11 cellular contexts compared by ENCODE assay signal in the genomic region with DNA sequence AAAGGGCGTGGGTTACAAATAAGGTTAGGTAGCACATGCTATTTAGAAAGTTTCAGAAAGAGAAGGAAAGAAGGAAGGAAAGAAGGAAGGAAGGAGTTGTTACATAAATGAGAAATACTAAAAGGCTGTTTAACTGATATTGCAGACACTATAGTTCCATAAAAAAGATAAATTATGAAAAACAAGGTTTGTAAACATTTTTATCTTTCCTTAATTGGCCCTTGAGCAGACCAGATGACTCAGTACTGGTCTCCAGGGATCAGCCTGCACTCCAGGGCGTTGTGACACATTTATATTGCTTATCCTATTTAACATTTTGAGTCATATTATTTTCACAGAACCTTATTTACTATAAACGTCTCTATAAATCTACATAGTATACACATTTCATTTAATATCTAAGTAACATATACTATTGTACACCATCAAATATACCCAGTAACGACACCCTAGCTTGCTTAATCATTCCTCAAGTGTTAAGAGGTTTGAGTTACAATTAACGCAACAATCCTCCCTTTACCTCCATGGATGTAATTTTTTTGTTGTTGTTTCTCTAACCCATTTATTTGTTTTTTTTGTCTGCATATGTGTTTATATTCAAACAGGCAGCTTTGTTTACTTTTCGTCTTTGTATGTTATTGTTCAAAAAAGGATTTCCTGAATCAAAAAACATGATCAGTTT. TPM values are rescaled to one million over a fixed set of nuclear protein-coding genes. Genes with fewer than 3 reads are reported as not detected.
DNase-seq lines count a peak whose midpoint lies in the region; ATAC-seq and TF ChIP-seq lines count a peak whose summit lies in the region.
"Had no signal": no experiment of that assay in that cellular context is flagged by ENCODE, and none has a peak within 500 bp of the region (broad histone marks: within the 10 kb centered on the region; RNA-seq: fewer than 3 reads in every experiment).

No MANE protein-coding gene starts in this region.

- no peaks in the 10 kb centered on the region for H3K36me3 ChIP-seq in right atrium auricular region
- H3K36me3 ChIP-seq in RWPE2 (ENCODE audit: low read depth): no peaks in the 10 kb centered on the region
- no peaks in the 10 kb centered on the region for H3K36me3 ChIP-seq in fibroblast of lung (ENCODE audit: control insufficient read depth, insufficient read depth, low read length)
- no peaks in the 10 kb centered on the region for H3K36me3 ChIP-seq in vagina
- no peaks in the 10 kb centered on the region for H3K36me3 ChIP-seq in Caco-2 (ENCODE audit: control insufficient read depth, insufficient read depth, low read length)

- no peaks in the 10 kb centered on the region for H3K79me2 ChIP-seq in fibroblast of lung (ENCODE audit: control insufficient read depth, insufficient read depth, low read length)

- POLR2A ChIA-PET in Caco-2 (lab: Charles Lee): no interaction called here

- H3K4me2 ChIP-seq in fibroblast of lung (ENCODE audit: extremely low read depth, insufficient read depth, low read length): no peak overlapping the region

- no peaks in the 10 kb centered on the region for H3K27me3 Mint-ChIP-seq in Caco-2 (ENCODE audit: insufficient read depth, unreplicated experiment)

- peak; percentile 47 for DNase-seq in right atrium auricular region (ENCODE audit: low spot score)
- DNase-seq in Right ventricle myocardium inferior (ENCODE audit: missing footprints): no peak
- DNase-seq in RWPE2 (ENCODE audit: low spot score): no peak
- DNase-seq in fibroblast of lung (ENCODE audit: low read depth in 2 of 2): peak; percentile 59 to 70
- no peak for DNase-seq in vagina (ENCODE audit: extremely low spot score in 2 of 2)
- no peak for DNase-seq in activated CD8-positive, alpha-beta memory T cell treated with anti-CD3 and anti-CD28 coated beads, Interleukin-2, amount 50 U/mL, for 48 hours
- no peak for DNase-seq in Caco-2
- no peak for DNase-seq in left ventricle myocardium superior
- DNase-seq: stimulated activated CD4-positive, alpha-beta T cell treated with anti-CD3 and anti-CD28 coated beads, Interleukin-2, amount 100 ng/mL, for 48 hours; stimulated activated naive B cell treated with anti-CD40 and anti-IgM and Interleukin-4, amounts not matched to agents 10 μg/mL and 1 μg/mL and 100 μg/mL, for 72 hours had no signal

- no peaks in the 10 kb centered on the region for H4K20me1 ChIP-seq in fibroblast of lung (ENCODE audit: control insufficient read depth, extremely low read depth, insufficient read depth, low read length)

- H3K4me1 ChIP-seq in right atrium auricular region (peaks cover 0 to 10% of the 10 kb centered on the region in 2 donors), RWPE2 (ENCODE audit: insufficient read depth, poor library complexity, severe bottlenecking) (peaks cover 21% of the 10 kb centered on the region), fibroblast of lung (ENCODE audit: control insufficient read depth, extremely low read depth, insufficient read depth, low read length) (peaks cover 6% of the 10 kb centered on the region), vagina (peaks cover 33% of the 10 kb centered on the region), Caco-2 (peaks cover 16% of the 10 kb centered on the region)

- H3K4me1 Mint-ChIP-seq in Caco-2 (ENCODE audit: low read depth, unreplicated experiment): peaks cover 41% of the 10 kb centered on the region

- no peak for TF ChIP-seq POLR2A in vagina (IDR thresholded peaks at IDR 0.05)

- H3K27me3 ChIP-seq in right atrium auricular region (no peaks in the 10 kb centered on the region), RWPE2 (ENCODE audit: insufficient read depth, poor library complexity, severe bottlenecking) (no peaks in the 10 kb centered on the region), fibroblast of lung (ENCODE audit: control insufficient read depth, insufficient read depth, low read length) (no peaks in the 10 kb centered on the region), vagina (no peaks in the 10 kb centered on the region), Caco-2 (replicated peaks; ENCODE audit: control insufficient read depth, insufficient read depth, low read length) (no peaks in the 10 kb centered on the region)

- no peak for ATAC-seq in Right ventricle myocardium inferior
- ATAC-seq in RWPE2 (ENCODE audit: low read depth): peak; percentile 31; the same call in 1 of the 3 replicates
- no peak for ATAC-seq in left ventricle myocardium superior
- ATAC-seq: stimulated activated naive B cell treated with anti-CD40 and anti-IgM and Interleukin-4, amounts not matched to agents 10 μg/mL and 1 μg/mL and 100 μg/mL, for 72 hours had no signal

- H3K27ac ChIP-seq in right atrium auricular region (no peak overlapping the region), RWPE2 (ENCODE audit: poor library complexity, severe bottlenecking) (no peak overlapping the region), fibroblast of lung (ENCODE audit: insufficient read depth, low read length) (no peak overlapping the region), vagina (peak overlapping the region; percentile 96)

- no peak overlapping the region for H3K9ac ChIP-seq in fibroblast of lung (ENCODE audit: insufficient read depth, low read length)

- CTCF ChIA-PET in Caco-2 (lab: Charles Lee): no interaction called here

- no TSS peak for BruUV-seq in Caco-2 (replicated peaks; lab: Mats Ljungman, UMichigan)

- no peaks in the 10 kb centered on the region for H3K9me3 Mint-ChIP-seq in Caco-2 (ENCODE audit: unreplicated experiment)
- H3K9me3 Mint-ChIP-seq: stimulated activated naive B cell treated with anti-CD40 and anti-IgM and Interleukin-4, amounts not matched to agents 10 μg/mL and 1 μg/mL and 100 μg/mL, for 72 hours; T-helper 1 cell treated with Interleukin-12 subunit alpha and Interleukin-12 subunit beta and Interleukin-4 antibody, amounts not matched to agents 30 μg/mL and 1 μg/mL, for 36 hours had no signal

- no peak overlapping the region for H3K4me3 Mint-ChIP-seq in Caco-2 (ENCODE audit: unreplicated experiment)
- H3K4me3 Mint-ChIP-seq: stimulated activated naive B cell treated with anti-CD40 and anti-IgM and Interleukin-4, amounts not matched to agents 10 μg/mL and 1 μg/mL and 100 μg/mL, for 72 hours had no signal

- H3K36me3 Mint-ChIP-seq in Caco-2 (ENCODE audit: insufficient read depth, unreplicated experiment): peaks cover 5% of the 10 kb centered on the region

- no peak overlapping the region for H2AFZ ChIP-seq in fibroblast of lung (ENCODE audit: low read length)

- H3K9me3 ChIP-seq in right atrium auricular region (no peaks in the 10 kb centered on the region), RWPE2 (ENCODE audit: severe bottlenecking) (no peaks in the 10 kb centered on the region), fibroblast of lung (ENCODE audit: control insufficient read depth, insufficient read depth, low read depth, low read length) (no peaks in the 10 kb centered on the region), vagina (no peaks in the 10 kb centered on the region), Caco-2 (no peaks in the 10 kb centered on the region)

- H3K4me3 ChIP-seq in right atrium auricular region (no peak overlapping the region), RWPE2 (ENCODE audit: severe bottlenecking) (no peak overlapping the region), fibroblast of lung (replicated peaks in 1 of 4; ENCODE audit: control extremely low read depth in 1 of 4, insufficient read depth in 1 of 4, low read depth in 3 of 4, low read length in 4 of 4) (no peak overlapping the region), vagina (no peak overlapping the region), Caco-2 (ENCODE audit: low read depth, low read length) (no peak overlapping the region)

- TF ChIP-seq CTCF in right atrium auricular region (IDR thresholded peaks at IDR 0.05): no peak
- TF ChIP-seq CTCF in RWPE2 (IDR thresholded peaks at IDR 0.05; ENCODE audit: poor library complexity, severe bottlenecking): no peak
- TF ChIP-seq CTCF in fibroblast of lung (conservative IDR thresholded peaks at IDR 0.05 in 1 of 2, IDR thresholded peaks at IDR 0.05 in 1 of 2; ENCODE audit: low read depth in 1 of 2, low read length in 2 of 2): no peak
- no peak for TF ChIP-seq CTCF in vagina (IDR thresholded peaks at IDR 0.05)
- TF ChIP-seq CTCF in Caco-2 (IDR thresholded peaks at IDR 0.05; ENCODE audit: insufficient read depth in 1 of 2, low read depth in 1 of 2, low read length in 1 of 2, severe bottlenecking in 1 of 2, unreplicated experiment in 1 of 2): no peak

- H3K27ac Mint-ChIP-seq in Caco-2 (ENCODE audit: unreplicated experiment): no peak overlapping the region
- H3K27ac Mint-ChIP-seq: T-helper 1 cell treated with Interleukin-12 subunit alpha and Interleukin-12 subunit beta and Interleukin-4 antibody, amounts not matched to agents 30 μg/mL and 1 μg/mL, for 36 hours had no signal

- intact Hi-C loops in Right ventricle myocardium inferior (cut with DNase I): loop anchor here (10.0 kb wide), 2 partner anchors 59 to 239 kb away; no protein-coding TSS in a partner anchor
- intact Hi-C loops in vagina (cut with DNase I): no loop called here
- intact Hi-C loops in Caco-2 (cut with micrococcal nuclease; ENCODE audit: unreplicated experiment): loop anchor here (5.0 kb wide), 1 partner anchor 33 kb away; no protein-coding TSS in a partner anchor
- intact Hi-C loops in left ventricle myocardium superior (cut with micrococcal nuclease): loop anchor here (10.0 kb wide), 1 partner anchor 69 kb away; no protein-coding TSS in a partner anchor

RNA-seq across cellular contexts. Expression of gene RAB31, which starts 2.8 kb away (rescaled TPM):
- total RNA-seq in right atrium auricular region: 10 to 100 TPM in 1 of 2 donors, 1 to 10 TPM in 1; 9.9 to 29.2 TPM
- total RNA-seq in Right ventricle myocardium inferior: 11.7 TPM
- total RNA-seq in fibroblast of lung: 26.2 and 29.6 TPM in 2 replicates
- 27.4 and 47.1 TPM in 2 replicates for polyA plus RNA-seq in fibroblast of lung
- polyA plus RNA-seq in fibroblast of lung (2012): 19.4 and 32.0 TPM in 2 replicates
- polyA minus RNA-seq in fibroblast of lung (ENCODE audit: low replicate concordance): 18.6 and 30.0 TPM in 2 replicates
- total RNA-seq in vagina: 26.0 TPM
- 9.5 and 14.5 TPM in 2 replicates for total RNA-seq in Caco-2 (2022)
- 7.6 TPM for total RNA-seq in left ventricle myocardium superior

Comparison
In these comparisons a context has a peak if more than half of its experiments do, and no peak if none do; other contexts are left out.
1. DNase-seq: peak in right atrium auricular region (single experiment) and fibroblast of lung (2 of 2); none in Right ventricle myocardium inferior (single experiment), RWPE2 (single experiment), vagina (0 of 2), activated CD8-positive, alpha-beta memory T cell treated with anti-CD3 and anti-CD28 coated beads, Interleukin-2, amount 50 U/mL, for 48 hours (single experiment), Caco-2 (0 of 2) and left ventricle myocardium superior (single experiment).